25 cellular contexts compared by ENCODE assay signal in genomic region chr2:64985457-64985856, GRCh38. TPM values are rescaled to one million over a fixed set of nuclear protein-coding genes. Genes with fewer than 3 reads are reported as not detected.
DNase-seq lines count a peak whose midpoint lies in the region; ATAC-seq, FAIRE-seq and TF ChIP-seq lines count a peak whose summit lies in the region.
"Had no signal": no experiment of that assay in that cellular context is flagged by ENCODE, and none has a peak within 500 bp of the region (broad histone marks: within the 10 kb centered on the region; RNA-seq: fewer than 3 reads in every experiment).

No MANE protein-coding gene starts in this region.

- H3K4me2 ChIP-seq in GM12878 (ENCODE audit: control insufficient read depth, insufficient read depth), result peak overlapping the region; percentile 53
- H3K4me2 ChIP-seq: smooth muscle cell had no signal

- peaks cover 19% of the 10 kb centered on the region for H3K79me2 ChIP-seq in GM12878 (ENCODE audit: control insufficient read depth, insufficient read depth, low read length)

- RAD21 ChIA-PET in GM12878 (lab: Charles Lee; ENCODE audit: unreplicated experiment), result interaction anchor here (0.8 to 10.2 kb wide), 4 partner anchors 46 to 70 kb away, joined by 3 to 73 read pairs (median 4); no protein-coding TSS in a partner anchor

- no peak for DNase-seq in natural killer cell treated with Interleukin-12 subunit alpha and Interleukin-12 subunit beta and Interleukin-15 and Interleukin-18, amount 100 ng/mL, for 72 hours (ENCODE audit: low spot score)
- DNase-seq in natural killer cell (no peak), GM12878 (ENCODE audit: low read depth, low spot score) (peak; percentile 44), left lung (no peak), NCI-H2081 treated with DMSO at 0.1 percent for 48 hours (lab: John Stamatoyannopoulos, UW) (no peak)
- DNase-seq in activated CD4-positive, alpha-beta T cell treated with anti-CD3 and anti-CD28 coated beads, Interleukin-2, amount 50 U/mL, for 48 hours, result no peak
- DNase-seq: activated CD4-positive, alpha-beta T cell treated with anti-CD3 and anti-CD28 coated beads, Interleukin-2, amount 50 U/mL, for 4 hours; activated naive CD4-positive, alpha-beta T cell treated with anti-CD3 and anti-CD28 coated beads, Interleukin-2, amount 50 U/mL, for 16 hours; anterior cingulate cortex; caudate nucleus; NCI-H1417 treated with DMSO at 0.1 percent for 48 hours; NCI-H524 treated with DMSO at 0.1 percent for 48 hours; stimulated activated naive CD4-positive, alpha-beta T cell; testis; uterus had no signal

- H3K9me3 ChIP-seq in GM12878 (replicated peaks; ENCODE audit: control insufficient read depth, insufficient read depth, low read length) (no peaks in the 10 kb centered on the region), left lung (no peaks in the 10 kb centered on the region)
- H3K9me3 ChIP-seq: neutrophil, prostate gland, testis, uterus had no signal

- peak; percentile 45 to 60; a peak in 2 of 4 replicates for TF ChIP-seq EP300 in GM12878 (IDR thresholded peaks at IDR 0.05; ENCODE audit: borderline replicate concordance in 1 of 2, control insufficient read depth in 1 of 2, low read depth in 2 of 2, low read length in 2 of 2)

- H3K27me3 ChIP-seq in GM12878 (replicated peaks in 1 of 2; ENCODE audit: control insufficient read depth in 2 of 2, insufficient read depth in 2 of 2, low read length in 1 of 2) (no peaks in the 10 kb centered on the region), left lung (no peaks in the 10 kb centered on the region)
- H3K27me3 ChIP-seq: neutrophil, testis, uterus had no signal

- H3K9ac ChIP-seq in GM12878 (ENCODE audit: control insufficient read depth, insufficient read depth, low read length), result no peak overlapping the region

- no peaks in the 10 kb centered on the region for H3K36me3 Mint-ChIP-seq in natural killer cell treated with Interleukin-12 subunit alpha and Interleukin-12 subunit beta and Interleukin-15 and Interleukin-18, amount 100 ng/mL, for 72 hours
- no peaks in the 10 kb centered on the region for H3K36me3 Mint-ChIP-seq in natural killer cell
- H3K36me3 Mint-ChIP-seq: CD14-positive monocyte had no signal

- H3K36me3 ChIP-seq in GM12878 (ENCODE audit: control insufficient read depth in 2 of 2, insufficient read depth in 2 of 2, low read length in 1 of 2), result no peaks in the 10 kb centered on the region
- no peaks in the 10 kb centered on the region for H3K36me3 ChIP-seq in left lung
- H3K36me3 ChIP-seq: neutrophil, prostate gland, uterus had no signal

- POLR2A ChIA-PET in GM12878 (lab: Charles Lee), result interaction anchor here (0.9 to 1.8 kb wide), 6 partner anchors 9 to 68 kb away, joined by 3 to 5 read pairs (median 4); no protein-coding TSS in a partner anchor

- no peaks in the 10 kb centered on the region for H4K20me1 ChIP-seq in GM12878 (ENCODE audit: control insufficient read depth, insufficient read depth)

- CTCF ChIA-PET in GM12878 (lab: Yijun Ruan, JAX), result interaction anchor here (0.8 to 1.5 kb wide), 2 partner anchors 38 to 80 kb away, joined by 3 read pairs; no protein-coding TSS in a partner anchor

- BruUV-seq in GM12878 (replicated peaks; lab: Mats Ljungman, UMichigan), result no TSS peak

- H3K27ac ChIP-seq in GM12878 (ENCODE audit: control insufficient read depth, insufficient read depth) (0 out of 2 replicates have a peak overlapping the region, but pooled peaks have one; percentile 4), left lung (no peak overlapping the region)
- H3K27ac ChIP-seq: neutrophil, prostate gland, testis, uterus had no signal

- H3K4me3 ChIP-seq in GM12878 (no peak overlapping the region), left lung (no peak overlapping the region)
- H3K4me3 ChIP-seq: lung, prostate gland, smooth muscle cell, testis, uterus had no signal

- TF ChIP-seq RAD21 in GM12878 (IDR thresholded peaks at IDR 0.05; ENCODE audit: insufficient read depth, low read depth, low read length), result no peak

- TF ChIP-seq POLR2A in GM12878 (IDR thresholded peaks at IDR 0.05; ENCODE audit: low read depth, low read length), result no peak

- ATAC-seq in natural killer cell treated with Interleukin-12 subunit alpha and Interleukin-12 subunit beta and Interleukin-15 and Interleukin-18, amount 100 ng/mL, for 72 hours, result peak in 1 of 2 donors; percentile 28
- no peak for ATAC-seq in natural killer cell
- peak; percentile 20 for ATAC-seq in HG03060 (IDR thresholded peaks at IDR 0.05; ENCODE audit: low read depth, unreplicated experiment)
- peak; percentile 10 for ATAC-seq in GM12878
- ATAC-seq in left lung, result no peak
- no peak for ATAC-seq in GM19023 (IDR thresholded peaks at IDR 0.05; ENCODE audit: unreplicated experiment)
- ATAC-seq: SK-N-SH treated with all-trans-retinoic acid at 6 μM for 48 hours had no signal

- H3K4me3 Mint-ChIP-seq in natural killer cell treated with Interleukin-12 subunit alpha and Interleukin-12 subunit beta and Interleukin-15 and Interleukin-18, amount 100 ng/mL, for 72 hours, result peak overlapping the region; percentile 87
- no peak overlapping the region for H3K4me3 Mint-ChIP-seq in natural killer cell
- H3K4me3 Mint-ChIP-seq: CD14-positive monocyte had no signal

- H3K4me1 Mint-ChIP-seq in natural killer cell treated with Interleukin-12 subunit alpha and Interleukin-12 subunit beta and Interleukin-15 and Interleukin-18, amount 100 ng/mL, for 72 hours (ENCODE audit: low read depth in 2 of 2), result peaks cover 42 to 73% of the 10 kb centered on the region in 2 donors
- peaks cover 21 to 23% of the 10 kb centered on the region in 2 donors for H3K4me1 Mint-ChIP-seq in natural killer cell

- H2AFZ ChIP-seq in GM12878 (ENCODE audit: control insufficient read depth, low read depth, low read length), result no peak overlapping the region

- H3K27me3 Mint-ChIP-seq in natural killer cell treated with Interleukin-12 subunit alpha and Interleukin-12 subunit beta and Interleukin-15 and Interleukin-18, amount 100 ng/mL, for 72 hours, result no peaks in the 10 kb centered on the region
- H3K27me3 Mint-ChIP-seq in natural killer cell (ENCODE audit: low read depth in 2 of 2), result no peaks in the 10 kb centered on the region
- H3K27me3 Mint-ChIP-seq: IgD-negative memory B cell had no signal

- peak overlapping the region in 1 of 2 donors; percentile 43 for H3K27ac Mint-ChIP-seq in natural killer cell treated with Interleukin-12 subunit alpha and Interleukin-12 subunit beta and Interleukin-15 and Interleukin-18, amount 100 ng/mL, for 72 hours
- H3K27ac Mint-ChIP-seq in natural killer cell, result no peak overlapping the region
- H3K27ac Mint-ChIP-seq: CD14-positive monocyte had no signal

- SMC1A ChIA-PET in GM12878 (lab: Charles Lee; ENCODE audit: uncharacterized antibody, unreplicated experiment), result interaction anchor here (0.6 to 2.5 kb wide), 5 partner anchors 40 to 1124 kb away, joined by 3 to 10 read pairs (median 6); no protein-coding TSS in a partner anchor

- no peak for FAIRE-seq in GM12878 (lab: Jason Lieb, UNC)
- FAIRE-seq: endothelial cell of umbilical vein had no signal

- no peaks in the 10 kb centered on the region for H3K9me3 Mint-ChIP-seq in natural killer cell treated with Interleukin-12 subunit alpha and Interleukin-12 subunit beta and Interleukin-15 and Interleukin-18, amount 100 ng/mL, for 72 hours
- no peaks in the 10 kb centered on the region for H3K9me3 Mint-ChIP-seq in natural killer cell
- H3K9me3 Mint-ChIP-seq: IgD-negative memory B cell had no signal

- H3K4me1 ChIP-seq in GM12878 (ENCODE audit: control insufficient read depth, insufficient read depth, low read length), result peaks cover 39% of the 10 kb centered on the region
- peaks cover 5 to 21% of the 10 kb centered on the region in 2 donors for H3K4me1 ChIP-seq in left lung
- H3K4me1 ChIP-seq: prostate gland, uterus had no signal

- 34% methylated on average over 7 of the region's 7 CpGs for WGBS in GM12878 (ENCODE audit: insufficient coverage, insufficient replicate concordance, low lambda C conversion rate, missing lambda C conversion rate)

- in situ Hi-C loops in GM12878 (cut with MboI), result loop anchor here (10.0 kb wide), 1 partner anchor 51 kb away; no protein-coding TSS in a partner anchor

- TF ChIP-seq CTCF in natural killer cell (IDR thresholded peaks at IDR 0.05) (no peak), GM12878 (IDR thresholded peaks at IDR 0.05 in 2 of 3, conservative IDR thresholded peaks at IDR 0.05 in 1 of 3; ENCODE audit: control insufficient read depth in 2 of 3, extremely low read depth in 1 of 3, insufficient read depth in 1 of 3, low read depth in 3 of 3, low read length in 3 of 3) (no peak), left lung (IDR thresholded peaks at IDR 0.05) (no peak)

- intact Hi-C loops in natural killer cell (cut with micrococcal nuclease), result loop anchor here (5.0 kb wide), 2 partner anchors 38 to 57 kb away; no protein-coding TSS in a partner anchor
- intact Hi-C loops in GM12878 (cut with micrococcal nuclease; ENCODE audit: unreplicated experiment), result loop anchor here (5.0 kb wide), 4 partner anchors 47 to 333 kb away; partner anchors contain the start of genes ACTR2 and SERTAD2
- intact Hi-C loops in left lung (cut with DNase I), result no loop called here

TF ChIP-seq in GM12878, 131 proteins besides CTCF, POLR2A, EP300 and RAD21 (continues in another document):
- no peak for TF ChIP-seq ATF7 (IDR thresholded peaks at IDR 0.05; ENCODE audit: low read depth)

RNA-seq across cellular contexts. Expression of gene SLC1A4, which starts 3.7 kb away (rescaled TPM):
- 10 to 100 TPM; 34.5 to 34.7 TPM for total RNA-seq in natural killer cell treated with Interleukin-12 subunit alpha and Interleukin-12 subunit beta and Interleukin-15 and Interleukin-18, amount 100 ng/mL, for 72 hours
- total RNA-seq in natural killer cell (10 to 100 TPM in 1 of 3 donors, 1 to 10 TPM in 2; 3.9 to 13.8 (median 5.6) TPM), GM12878 (2014; rRNA removed) (35.8 and 37.0 TPM in 2 replicates), GM12878 (2014; rRNA removed; fragmentation: Illumina TruSeq; extraction: Trizol) (23.2 and 23.8 TPM in 2 replicates), GM12878 (2021) (43.2 and 43.4 TPM in 2 replicates), left lung (10 to 100 TPM; 16.9 to 21.9 TPM)
- total RNA-seq in GM12878 (2013; cell fraction: nucleolus; rRNA removed), result 16.4 and 16.7 TPM in 2 replicates
- polyA plus RNA-seq in GM12878 (2011; ENCODE audit: low read depth), result 24.9 TPM
- polyA plus RNA-seq in GM12878 (2011; rRNA removed) (20.3 and 26.9 TPM in 2 replicates), GM12878 (2014; fragmentation: Illumina TruSeq; extraction: Trizol) (27.4 TPM in 2 replicates), GM12878 (2014; fragmentation: Nextera tagmentation; extraction: Ambion mirVana) (10 to 100 TPM; 10.8 to 13.9 TPM), GM12878 (2014; rRNA removed) (28.0 and 29.0 TPM in 2 replicates), GM12878 (2016; fragmentation: Nextera tagmentation; extraction: Ambion mirVana) (10 to 100 TPM; 32.6 to 37.2 TPM)
- 27.0 and 29.7 TPM in 2 replicates for polyA plus RNA-seq in GM12878 (2011; cell fraction: cytosol; rRNA removed)
- polyA plus RNA-seq in GM12878 (2011; cell fraction: nucleus; rRNA removed), result 30.5 and 33.0 TPM in 2 replicates
- 27.7 and 31.8 TPM in 2 replicates for polyA plus RNA-seq in GM12878 (2012)
- 49.4 and 72.0 TPM in 2 replicates for polyA minus RNA-seq in GM12878 (2011; rRNA and poly(A)+ RNA removed)
- 22.5 and 26.3 TPM in 2 replicates for polyA minus RNA-seq in GM12878 (2011; cell fraction: cytosol; rRNA and poly(A)+ RNA removed)
- 12.0 and 23.5 TPM in 2 replicates for polyA minus RNA-seq in GM12878 (2011; cell fraction: nucleus; rRNA and poly(A)+ RNA removed)

Comparison
In these comparisons a context has a peak if more than half of its experiments do, and no peak if none do; other contexts are left out.
1. ATAC-seq: peak in HG03060 (single experiment) and GM12878 (single experiment); none in natural killer cell (0 of 3), left lung (single experiment) and GM19023 (single experiment).
2. intact Hi-C loops: an anchor here in natural killer cell (5.0 kb wide) and GM12878 (5.0 kb wide); none called in left lung.